In the genomic region with DNA sequence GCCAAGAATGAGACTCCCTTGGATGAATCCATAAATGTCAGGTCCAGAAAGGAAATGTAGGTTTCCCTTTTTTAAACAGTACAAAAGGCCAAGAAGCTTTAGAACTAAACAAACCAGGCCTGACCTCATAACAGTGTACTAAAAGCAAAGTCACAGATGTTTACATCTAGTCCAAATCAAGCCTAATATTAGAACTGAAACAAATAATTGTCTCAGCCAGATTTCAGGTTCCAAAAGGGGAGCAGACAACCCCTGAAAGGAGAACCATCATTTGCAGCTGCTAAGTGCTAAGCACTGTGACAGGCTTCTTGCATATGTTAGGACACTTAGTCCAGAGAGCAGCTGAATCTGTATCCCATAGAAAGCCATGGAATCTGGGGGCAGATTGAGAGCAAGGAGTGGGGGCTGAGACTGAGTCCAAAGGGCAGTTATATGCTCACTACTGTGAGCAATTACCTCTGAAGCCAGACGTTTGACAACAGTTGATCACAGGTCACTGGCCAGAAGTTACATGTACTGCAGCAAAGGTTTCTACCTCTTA, we compare ENCODE assay signal across 10 cellular contexts.
DNase-seq lines count a peak whose midpoint lies in the region; ATAC-seq and TF ChIP-seq lines count a peak whose summit lies in the region.
"Had no signal": no experiment of that assay in that cellular context is flagged by ENCODE, and none has a peak within 500 bp of the region (broad histone marks: within the 10 kb centered on the region; RNA-seq: fewer than 3 reads in every experiment).

No MANE protein-coding gene starts in this region.

- no peak for TF ChIP-seq CTCF in GM12865 (IDR thresholded peaks at IDR 0.05; ENCODE audit: insufficient read depth, low read depth, low read length, missing control alignments)
- TF ChIP-seq CTCF in CD14-positive monocyte (IDR thresholded peaks at IDR 0.05), result no peak
- TF ChIP-seq CTCF in Calu3 (IDR thresholded peaks at IDR 0.05; ENCODE audit: unreplicated experiment), result no peak

- peak; percentile 82 for ATAC-seq in GM21619 (IDR thresholded peaks at IDR 0.05; ENCODE audit: unreplicated experiment)
- ATAC-seq in HG03558 (IDR thresholded peaks at IDR 0.05; ENCODE audit: extremely low read depth, unreplicated experiment), result peak; percentile 69
- ATAC-seq in left colon, result peak; percentile 87
- ATAC-seq in activated CD8-positive, alpha-beta T cell treated with anti-CD3 and anti-CD28 coated beads, Interleukin-2, amount 10 ng/mL, durations not matched to agents 7 days and 5 days, result no peak

- H3K9me3 Mint-ChIP-seq in CD14-positive monocyte, result no peaks in the 10 kb centered on the region
- no peaks in the 10 kb centered on the region for H3K9me3 Mint-ChIP-seq in activated CD8-positive, alpha-beta T cell treated with anti-CD3 and anti-CD28 coated beads, Interleukin-2, amount 10 ng/mL, durations not matched to agents 7 days and 5 days (ENCODE audit: insufficient read depth)
- H3K9me3 Mint-ChIP-seq in Calu3 (ENCODE audit: low read depth, unreplicated experiment), result no peaks in the 10 kb centered on the region

- peaks cover 0 to 1% (median 0%) of the 10 kb centered on the region in 3 donors for H3K27me3 Mint-ChIP-seq in CD14-positive monocyte (ENCODE audit: low read depth in 3 of 3)
- H3K27me3 Mint-ChIP-seq in activated CD8-positive, alpha-beta T cell treated with anti-CD3 and anti-CD28 coated beads, Interleukin-2, amount 10 ng/mL, durations not matched to agents 7 days and 5 days (ENCODE audit: low read depth), result peaks cover 5% of the 10 kb centered on the region
- H3K27me3 Mint-ChIP-seq in Calu3 (ENCODE audit: unreplicated experiment), result no peaks in the 10 kb centered on the region

- intact Hi-C loops in left colon (cut with DNase I, micrococcal nuclease), result no loop called here
- intact Hi-C loops in CD14-positive monocyte (cut with micrococcal nuclease), result no loop called here
- intact Hi-C loops in Calu3 (cut with micrococcal nuclease; ENCODE audit: unreplicated experiment), result no loop called here

- POLR2A ChIA-PET in activated CD8-positive, alpha-beta T cell treated with anti-CD3 and anti-CD28 coated beads, Interleukin-2, amount 10 ng/mL, durations not matched to agents 7 days and 5 days (lab: Charles Lee), result no interaction called here

- H3K4me3 Mint-ChIP-seq in CD14-positive monocyte (no peak overlapping the region), Calu3 (ENCODE audit: low read depth, unreplicated experiment) (no peak overlapping the region)
- no peak overlapping the region for H3K4me3 Mint-ChIP-seq in activated CD8-positive, alpha-beta T cell treated with anti-CD3 and anti-CD28 coated beads, Interleukin-2, amount 10 ng/mL, durations not matched to agents 7 days and 5 days

- H3K4me3 ChIP-seq in GM12865 (ENCODE audit: low read depth, low read length), result no peak overlapping the region

- H3K36me3 Mint-ChIP-seq in CD14-positive monocyte (no peaks in the 10 kb centered on the region), Calu3 (ENCODE audit: insufficient read depth, unreplicated experiment) (no peaks in the 10 kb centered on the region)
- no peaks in the 10 kb centered on the region for H3K36me3 Mint-ChIP-seq in activated CD8-positive, alpha-beta T cell treated with anti-CD3 and anti-CD28 coated beads, Interleukin-2, amount 10 ng/mL, durations not matched to agents 7 days and 5 days (ENCODE audit: low read depth)

- H3K4me1 Mint-ChIP-seq in CD14-positive monocyte (no peaks in the 10 kb centered on the region), Calu3 (ENCODE audit: low read depth, unreplicated experiment) (no peaks in the 10 kb centered on the region)
- H3K4me1 Mint-ChIP-seq in activated CD8-positive, alpha-beta T cell treated with anti-CD3 and anti-CD28 coated beads, Interleukin-2, amount 10 ng/mL, durations not matched to agents 7 days and 5 days (ENCODE audit: low read depth), result no peaks in the 10 kb centered on the region

- CTCF ChIA-PET in activated CD8-positive, alpha-beta T cell treated with anti-CD3 and anti-CD28 coated beads, Interleukin-2, amount 10 ng/mL, durations not matched to agents 7 days and 5 days (lab: Charles Lee), result no interaction called here
- CTCF ChIA-PET in Calu3 (lab: Charles Lee), result no interaction called here

- no TSS peak for BruUV-seq in Calu3 (replicated peaks; lab: Mats Ljungman, UMichigan)

- H3K27ac Mint-ChIP-seq in CD14-positive monocyte, result no peak overlapping the region
- H3K27ac Mint-ChIP-seq in activated CD8-positive, alpha-beta T cell treated with anti-CD3 and anti-CD28 coated beads, Interleukin-2, amount 10 ng/mL, durations not matched to agents 7 days and 5 days, result no peak overlapping the region
- no peak overlapping the region for H3K27ac Mint-ChIP-seq in Calu3 (ENCODE audit: unreplicated experiment)

- DNase-seq in GM12865 (ENCODE audit: low read depth) (peak; percentile 29), left colon (peak in 1 of 2 donors; percentile 20), CD14-positive monocyte (ENCODE audit: low spot score) (no peak), T-helper 2 cell (no peak), Calu3 (no peak)
- no peak for DNase-seq in activated CD8-positive, alpha-beta T cell treated with anti-CD3 and anti-CD28 coated beads, Interleukin-2, amount 10 ng/mL, durations not matched to agents 7 days and 5 days
- DNase-seq: NCI-H774, occipital lobe had no signal
